In the genomic region with DNA sequence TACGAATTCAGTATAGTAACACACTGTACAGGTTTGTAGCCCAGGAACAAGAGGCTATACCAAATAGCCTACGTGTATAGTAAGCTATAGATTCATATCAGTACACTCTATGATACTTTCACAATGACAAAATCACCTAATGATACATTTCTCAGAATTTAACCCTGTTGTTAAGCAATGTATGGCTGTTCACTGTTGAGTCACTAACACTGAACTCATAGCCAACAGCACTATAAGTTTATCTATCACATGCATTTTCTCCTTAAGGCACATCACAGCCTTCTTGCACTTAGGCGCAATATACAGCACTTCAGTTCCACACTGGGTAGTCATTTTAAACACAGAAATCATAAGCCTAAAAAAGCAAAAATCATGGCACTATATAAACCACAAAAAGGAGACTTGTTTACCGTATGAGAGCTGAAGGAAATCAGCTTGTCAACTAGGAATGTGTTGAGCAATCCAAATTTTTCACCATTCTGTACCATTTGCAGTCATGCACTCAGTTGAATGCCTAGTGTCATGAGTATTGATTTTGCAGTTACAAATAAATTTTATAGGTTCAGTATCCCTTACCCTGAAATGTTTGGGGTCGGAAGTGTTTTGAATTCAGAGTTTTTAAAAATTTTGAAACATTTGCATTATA, we compare ENCODE assay signal across 1 cellular context.
TF ChIP-seq lines count a peak whose summit lies in the region.

No MANE protein-coding gene starts in this region.

TF ChIP-seq in SK-N-SH treated with all-trans-retinoic acid at 6 μM for 48 hours, 23 proteins besides CTCF, POLR2A, EP300 and RAD21 (continued from another document):
- TF ChIP-seq TOX (CRISPR knock-in tag; IDR thresholded peaks at IDR 0.05; ENCODE audit: borderline replicate concordance) (no peak), CREB5 (CRISPR knock-in tag; IDR thresholded peaks at IDR 0.05; ENCODE audit: low read depth) (no peak), ZFP30 (CRISPR knock-in tag; IDR thresholded peaks at IDR 0.05) (no peak), BACH2 (CRISPR knock-in tag; IDR thresholded peaks at IDR 0.05; ENCODE audit: borderline replicate concordance) (no peak)
TF ChIP-seq in SK-N-SH treated with all-trans-retinoic acid at 6 μM for 48 hours: peak in this region for 0.
